ENCODE assay signal across 8 cellular contexts in genomic region chrX:153411255-153411987, GRCh38. TPM values are rescaled to one million over a fixed set of nuclear protein-coding genes. Genes with fewer than 3 reads are reported as not detected.
DNase-seq lines count a peak whose midpoint lies in the region; ATAC-seq, FAIRE-seq and TF ChIP-seq lines count a peak whose summit lies in the region.

TSS of gene ZFP92 (plus strand) at chrX:153411472. CDS start at chrX:153418323, 6,851 bp downstream.

- POLR2A ChIA-PET in BJ (lab: Charles Lee) = no interaction called here

- dilution Hi-C loops in keratinocyte (cut with MboI; ENCODE audit: extremely low pct_ligation_motif_present, low sequenced_read_pairs) = no loop called here

- H3K27ac Mint-ChIP-seq in astrocyte (ENCODE audit: unreplicated experiment) = peak within 1 kb of the TSS; percentile 12

- CTCF ChIA-PET in BJ (lab: Yijun Ruan, JAX) = no interaction called here

- H3K36me3 Mint-ChIP-seq in astrocyte (ENCODE audit: low read depth, unreplicated experiment) = no peaks in the 10 kb centered on the region

- TF ChIP-seq CTCF in BJ (IDR thresholded peaks at IDR 0.05; ENCODE audit: insufficient read depth, low read depth, low read length) = no peak
- TF ChIP-seq CTCF in astrocyte (IDR thresholded peaks at IDR 0.05; ENCODE audit: insufficient read depth, low read depth, low read length) = no peak
- TF ChIP-seq CTCF in keratinocyte (optimal IDR thresholded peaks at IDR 0.05 in 1 of 3, IDR thresholded peaks at IDR 0.05 in 1 of 3, conservative IDR thresholded peaks at IDR 0.05 in 1 of 3; ENCODE audit: extremely low read depth in 1 of 3, insufficient read depth in 2 of 3, low read length in 3 of 3) = no peak

- H3K9ac ChIP-seq in astrocyte (ENCODE audit: low read length) (peak within 1 kb of the TSS; percentile 10), keratinocyte (ENCODE audit: control insufficient read depth, extremely low read depth, insufficient read depth, low read length) (peak within 1 kb of the TSS; percentile 33)

- no peak for FAIRE-seq in astrocyte (lab: Jason Lieb, UNC)
- no peak for FAIRE-seq in keratinocyte (lab: Jason Lieb, UNC)

- H3K9me3 Mint-ChIP-seq in astrocyte (ENCODE audit: unreplicated experiment) = no peaks in the 10 kb centered on the region

- no peaks in the 10 kb centered on the region for H3K27me3 ChIP-seq in BJ (ENCODE audit: control insufficient read depth, insufficient read depth, low read length)
- H3K27me3 ChIP-seq in astrocyte (ENCODE audit: insufficient read depth, low read length) = no peaks in the 10 kb centered on the region
- H3K27me3 ChIP-seq in keratinocyte (ENCODE audit: control insufficient read depth, extremely low read depth, insufficient read depth, low read length) = no peaks in the 10 kb centered on the region

- H3K4me3 Mint-ChIP-seq in astrocyte (ENCODE audit: unreplicated experiment) = peak within 1 kb of the TSS; percentile 66

- H3K27me3 Mint-ChIP-seq in astrocyte (ENCODE audit: low read depth, unreplicated experiment) = peaks cover 37% of the 10 kb centered on the region

- DNase-seq in BJ (ENCODE audit: low read depth) (no peak), OCI-M1 (lab: John Stamatoyannopoulos, UW) (peak; percentile 38), astrocyte (ENCODE audit: low read depth) (no peak), keratinocyte (ENCODE audit: low read depth, low spot score) (no peak), NCI-H2171 (lab: John Stamatoyannopoulos, UW) (no peak), mesenteric fat pad (ENCODE audit: low spot score) (no peak)
- DNase-seq in stimulated activated CD4-positive, alpha-beta T cell treated with anti-CD3 and anti-CD28 coated beads, TNF-alpha, amount 100 ng/mL, for 4 hours (ENCODE audit: low read depth in 3 of 3) = peak; percentile 5 to 21 (median 11)

- H2AFZ ChIP-seq in astrocyte (ENCODE audit: low read depth, low read length) (peak within 1 kb of the TSS; percentile 56), keratinocyte (ENCODE audit: control insufficient read depth, low read length) (peak within 1 kb of the TSS; percentile 12)

- no peaks in the 10 kb centered on the region for H3K4me1 ChIP-seq in astrocyte (ENCODE audit: insufficient read depth, low read length)
- H3K4me1 ChIP-seq in keratinocyte (ENCODE audit: control insufficient read depth, extremely low read depth, insufficient read depth, low read length) = peaks cover 5% of the 10 kb centered on the region

- no peaks in the 10 kb centered on the region for H3K79me2 ChIP-seq in astrocyte (ENCODE audit: insufficient read depth, low read length)
- no peaks in the 10 kb centered on the region for H3K79me2 ChIP-seq in keratinocyte (ENCODE audit: control insufficient read depth, insufficient read depth, low read length)

- H3K9me3 ChIP-seq in astrocyte (ENCODE audit: insufficient read depth, low read depth, low read length) (no peaks in the 10 kb centered on the region), keratinocyte (ENCODE audit: control insufficient read depth, low read depth, low read length) (no peaks in the 10 kb centered on the region)

- H3K9me1 ChIP-seq in keratinocyte (ENCODE audit: control insufficient read depth, extremely low read depth, insufficient read depth, low read length) = no peaks in the 10 kb centered on the region

- H3K4me2 ChIP-seq in astrocyte (ENCODE audit: low read length) (peak within 1 kb of the TSS; percentile 77), keratinocyte (ENCODE audit: control insufficient read depth, extremely low read depth, insufficient read depth, low read depth, low read length) (peak within 1 kb of the TSS; percentile 64)

- ATAC-seq in GM21619 (IDR thresholded peaks at IDR 0.05; ENCODE audit: unreplicated experiment) = peak; percentile 71

- no peaks in the 10 kb centered on the region for H3K36me3 ChIP-seq in BJ (ENCODE audit: control insufficient read depth, insufficient read depth, low read length)
- H3K36me3 ChIP-seq in astrocyte (ENCODE audit: insufficient read depth, low read length) = no peaks in the 10 kb centered on the region
- no peaks in the 10 kb centered on the region for H3K36me3 ChIP-seq in keratinocyte (ENCODE audit: control insufficient read depth in 2 of 2, extremely low read depth in 1 of 2, insufficient read depth in 2 of 2, low read length in 2 of 2)

- H3K27ac ChIP-seq in astrocyte (ENCODE audit: low read depth, low read length) (no peak within 1 kb of the TSS), keratinocyte (ENCODE audit: control insufficient read depth, insufficient read depth, low read length) (no peak within 1 kb of the TSS)

- no peaks in the 10 kb centered on the region for H3K4me1 Mint-ChIP-seq in astrocyte (ENCODE audit: low read depth, unreplicated experiment)

- H4K20me1 ChIP-seq in astrocyte (ENCODE audit: insufficient read depth, low read length) (no peaks in the 10 kb centered on the region), keratinocyte (ENCODE audit: control insufficient read depth, extremely low read depth, insufficient read depth, low read length) (no peaks in the 10 kb centered on the region)

- peak within 1 kb of the TSS; percentile 57 for H3K4me3 ChIP-seq in BJ (ENCODE audit: low read depth, low read length)
- peak within 1 kb of the TSS; percentile 28 for H3K4me3 ChIP-seq in astrocyte (ENCODE audit: insufficient read depth, low read depth, low read length)
- peak within 1 kb of the TSS; percentile 44 to 49 (median 49) for H3K4me3 ChIP-seq in keratinocyte (ENCODE audit: control insufficient read depth in 2 of 3, extremely low read depth in 1 of 3, insufficient read depth in 2 of 3, low read depth in 1 of 3, low read length in 3 of 3)

RNA-seq across cellular contexts. Expression of gene ZFP92, which starts in this region (rescaled TPM):
- 0.36 TPM in 2 replicates for polyA plus RNA-seq in BJ (2011; rRNA removed)
- 0.38 and 0.51 TPM in 2 replicates for polyA minus RNA-seq in BJ (2011; rRNA and poly(A)+ RNA removed)
- 0.26 and 0.27 TPM in 2 replicates for total RNA-seq in astrocyte
- 0.44 to 1.1 TPM (median 0.64 TPM) in 3 replicates for polyA plus RNA-seq in keratinocyte
- 0.10 TPM for polyA plus RNA-seq in keratinocyte (2011; ENCODE audit: low read depth)
- 0.50 and 0.53 TPM in 2 replicates for polyA plus RNA-seq in keratinocyte (2011; cell fraction: cytosol; rRNA removed)
- 2.6 and 2.7 TPM in 2 replicates for polyA plus RNA-seq in keratinocyte (2011; cell fraction: nucleus; rRNA removed)
- 0.32 and 1.1 TPM in 2 replicates for polyA plus RNA-seq in keratinocyte (2012; ENCODE audit: low replicate concordance)
- polyA minus RNA-seq in keratinocyte = 0.86 to 1.4 TPM (median 0.93 TPM) in 3 replicates
- 1.2 TPM for polyA minus RNA-seq in keratinocyte (2011; cell fraction: cytosol; rRNA and poly(A)+ RNA removed)
- polyA minus RNA-seq in keratinocyte (2011; cell fraction: nucleus; rRNA and poly(A)+ RNA removed) = 1.9 and 2.3 TPM in 2 replicates
- total RNA-seq in mesenteric fat pad = 5.4 TPM

Comparison
In these comparisons a context has a peak if more than half of its experiments do, and no peak if none do; other contexts are left out.
1. DNase-seq: peak in OCI-M1 (single experiment) and stimulated activated CD4-positive, alpha-beta T cell treated with anti-CD3 and anti-CD28 coated beads, TNF-alpha, amount 100 ng/mL, for 4 hours (3 of 3); none in BJ (single experiment), astrocyte (single experiment), keratinocyte (single experiment), NCI-H2171 (single experiment) and mesenteric fat pad (single experiment).
2. Peak in every context shown above with its lines, with median percentiles within 50 percentile points of each other: H3K4me3 ChIP-seq.